ENCODE assay signal across 25 cellular contexts in genomic region chr6:168782211-168782729, GRCh38.
"Had no signal": no experiment of that assay in that cellular context is flagged by ENCODE, and none has a peak within 500 bp of the region (broad histone marks: within the 10 kb centered on the region; RNA-seq: fewer than 3 reads in every experiment).

No MANE protein-coding gene starts in this region.

- DNase-seq: activated B cell treated with CpG ODN at 0.5 μM for 24 hours; activated CD4-positive, alpha-beta memory T cell treated with anti-CD3 and anti-CD28 coated beads for 36 hours; activated CD4-positive, alpha-beta T cell treated with anti-CD3 and anti-CD28 coated beads for 4 hours; activated effector memory CD4-positive, alpha-beta T cell treated with Interleukin-2 at 50 U/mL for 16 hours; activated naive CD4-positive, alpha-beta T cell treated with anti-CD3 and anti-CD28 coated beads, Interleukin-2, amount 50 U/mL, for 16 hours; activated T-cell treated with anti-CD3 and anti-CD28 coated beads, Interleukin-2, amount 50 U/mL, for 24 hours; cerebellar nuclear complex; effector CD4-positive, alpha-beta T cell; immature natural killer cell; kidney glomerular epithelial cell; left ventricle myocardium superior; mucosa of descending colon; naive thymus-derived CD4-positive, alpha-beta T cell; sigmoid colon; spleen; stimulated activated CD4-positive, alpha-beta T cell treated with anti-CD3 and anti-CD28 coated beads, Interleukin-4, amount 100 ng/mL, for 4 hours; thyroid gland had no signal

- ATAC-seq: esophagus mucosa; gastroesophageal sphincter; left ventricle myocardium superior; mucosa of descending colon; naive thymus-derived CD4-positive, alpha-beta T cell; stimulated activated memory B cell treated with anti-CD40 and anti-IgM and Interleukin-4, amounts not matched to agents 10 μg/mL and 1 μg/mL and 100 μg/mL, for 72 hours had no signal

- H3K9me3 Mint-ChIP-seq: activated CD4-positive, alpha-beta memory T cell treated with anti-CD3 and anti-CD28 coated beads for 36 hours; immature natural killer cell had no signal

- H3K4me3 Mint-ChIP-seq: activated B cell treated with CpG ODN at 0.5 μM for 24 hours; activated CD4-positive, alpha-beta memory T cell treated with anti-CD3 and anti-CD28 coated beads for 36 hours; activated T-cell treated with anti-CD3 and anti-CD28 coated beads, Interleukin-2, amount 50 U/mL, for 24 hours; immature natural killer cell; memory B cell; naive thymus-derived CD4-positive, alpha-beta T cell; stimulated activated memory B cell treated with anti-CD40 and anti-IgM and Interleukin-4, amounts not matched to agents 10 μg/mL and 1 μg/mL and 100 μg/mL, for 72 hours had no signal

- H3K27me3 Mint-ChIP-seq: activated B cell treated with CpG ODN at 0.5 μM for 24 hours; memory B cell; stimulated activated memory B cell treated with anti-CD40 and anti-IgM and Interleukin-4, amounts not matched to agents 10 μg/mL and 1 μg/mL and 100 μg/mL, for 72 hours had no signal

- H3K9me3 ChIP-seq: gastroesophageal sphincter, mucosa of descending colon, neutrophil, sigmoid colon, thyroid gland had no signal

- H3K27ac ChIP-seq: gastroesophageal sphincter, neutrophil, parathyroid adenoma, sigmoid colon, spleen, thyroid gland had no signal

- FAIRE-seq: bronchial epithelial cell, urothelium cell line had no signal

- H2AFZ ChIP-seq: parathyroid adenoma had no signal

- H3K4me3 ChIP-seq: gastroesophageal sphincter, mucosa of descending colon, sigmoid colon, spleen, thyroid gland had no signal

- H3K27me3 ChIP-seq: gastroesophageal sphincter, neutrophil, sigmoid colon, thyroid gland had no signal

- H3K79me2 ChIP-seq: parathyroid adenoma had no signal

- H3K36me3 Mint-ChIP-seq: activated CD4-positive, alpha-beta memory T cell treated with anti-CD3 and anti-CD28 coated beads for 36 hours; memory B cell; naive thymus-derived CD4-positive, alpha-beta T cell; stimulated activated memory B cell treated with anti-CD40 and anti-IgM and Interleukin-4, amounts not matched to agents 10 μg/mL and 1 μg/mL and 100 μg/mL, for 72 hours had no signal

- H3K36me3 ChIP-seq: gastroesophageal sphincter, neutrophil, sigmoid colon, spleen, thyroid gland had no signal

- H3K9ac ChIP-seq: parathyroid adenoma had no signal

- H3K27ac Mint-ChIP-seq: activated B cell treated with CpG ODN at 0.5 μM for 24 hours; activated CD4-positive, alpha-beta memory T cell treated with anti-CD3 and anti-CD28 coated beads for 36 hours; activated T-cell treated with anti-CD3 and anti-CD28 coated beads, Interleukin-2, amount 50 U/mL, for 24 hours; immature natural killer cell; memory B cell; naive thymus-derived CD4-positive, alpha-beta T cell; stimulated activated memory B cell treated with anti-CD40 and anti-IgM and Interleukin-4, amounts not matched to agents 10 μg/mL and 1 μg/mL and 100 μg/mL, for 72 hours had no signal

- H3K4me1 ChIP-seq: parathyroid adenoma, spleen, thyroid gland had no signal

- H3K4me1 Mint-ChIP-seq: activated B cell treated with CpG ODN at 0.5 μM for 24 hours; immature natural killer cell; memory B cell; naive thymus-derived CD4-positive, alpha-beta T cell; stimulated activated memory B cell treated with anti-CD40 and anti-IgM and Interleukin-4, amounts not matched to agents 10 μg/mL and 1 μg/mL and 100 μg/mL, for 72 hours had no signal
